8 cellular contexts compared by ENCODE assay signal in the genomic region with DNA sequence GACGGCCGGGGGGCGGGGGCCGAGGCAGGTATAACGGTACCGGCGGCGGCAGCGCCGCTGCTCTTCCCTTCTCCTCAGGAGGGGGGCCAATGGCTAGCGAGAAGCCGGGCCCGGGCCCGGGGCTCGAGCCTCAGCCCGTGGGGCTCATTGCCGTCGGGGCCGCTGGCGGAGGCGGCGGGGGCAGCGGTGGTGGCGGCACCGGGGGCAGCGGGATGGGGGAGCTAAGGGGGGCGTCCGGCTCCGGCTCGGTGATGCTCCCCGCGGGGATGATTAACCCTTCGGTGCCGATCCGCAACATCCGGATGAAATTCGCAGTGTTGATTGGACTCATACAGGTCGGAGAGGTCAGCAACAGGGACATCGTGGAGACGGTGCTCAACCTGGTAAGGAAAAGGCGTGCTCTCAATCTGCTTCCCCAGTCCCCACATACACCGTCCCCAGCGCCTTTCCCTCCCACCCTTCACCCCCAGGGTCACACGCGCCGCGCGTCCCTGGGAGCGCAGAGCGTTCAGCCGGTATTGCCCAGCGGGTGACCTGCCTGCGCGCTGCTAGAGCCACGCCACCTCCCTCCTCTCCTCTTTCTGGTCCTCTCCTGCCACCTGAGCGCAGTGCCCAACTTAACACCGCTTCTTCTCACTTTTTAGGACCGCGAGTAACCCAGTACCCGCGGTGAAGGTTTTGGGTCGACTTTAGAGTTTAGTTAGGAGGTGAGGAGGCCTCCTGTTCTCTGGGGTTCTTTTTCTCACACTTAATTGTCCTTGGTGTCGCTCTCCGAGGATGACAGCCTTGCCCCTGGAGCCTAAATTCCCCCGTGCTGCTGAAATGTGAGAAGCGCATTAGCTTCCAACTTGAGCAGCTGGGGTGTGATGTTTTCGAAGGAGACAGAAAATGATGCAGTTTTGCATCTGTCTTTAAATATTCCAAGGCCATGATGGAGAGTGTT. TPM values are rescaled to one million over a fixed set of nuclear protein-coding genes. Genes with fewer than 3 reads are reported as not detected.
DNase-seq lines count a peak whose midpoint lies in the region; ATAC-seq and TF ChIP-seq lines count a peak whose summit lies in the region.

No MANE protein-coding gene starts in this region.

- peak; percentile 17 for DNase-seq in activated naive CD4-positive, alpha-beta T cell treated with anti-CD3 and anti-CD28 coated beads for 36 hours
- DNase-seq in activated naive CD4-positive, alpha-beta T cell (lab: John Stamatoyannopoulos, UW), result no peak
- no peak for DNase-seq in central memory CD8-positive, alpha-beta T cell (ENCODE audit: low spot score in 2 of 2)
- DNase-seq in left lobe of liver (ENCODE audit: low spot score), result no peak
- peak; percentile 44 for DNase-seq in stomach
- DNase-seq in superior temporal gyrus (ENCODE audit: extremely low spot score), result no peak

- H3K4me3 ChIP-seq in OCI-LY3 (ENCODE audit: low read length) (peak overlapping the region; percentile 88), stomach (peak overlapping the region; percentile 91 to 99 (median 98))

- H3K36me3 Mint-ChIP-seq in activated naive CD4-positive, alpha-beta T cell treated with anti-CD3 and anti-CD28 coated beads for 36 hours (ENCODE audit: low read depth), result no peaks in the 10 kb centered on the region
- no peaks in the 10 kb centered on the region for H3K36me3 Mint-ChIP-seq in central memory CD8-positive, alpha-beta T cell (ENCODE audit: insufficient read depth)

- H3K4me1 ChIP-seq in OCI-LY3 (ENCODE audit: low read length), result peaks cover 34% of the 10 kb centered on the region
- H3K4me1 ChIP-seq in stomach, result peaks cover 20 to 49% (median 36%) of the 10 kb centered on the region in 4 donors

- intact Hi-C loops in activated naive CD4-positive, alpha-beta T cell treated with anti-CD3 and anti-CD28 coated beads for 36 hours (cut with micrococcal nuclease), result loop anchor here (1.0 to 10.0 kb wide), 5 partner anchors 222 to 1398 kb away; partner anchors contain the start of gene RFC3
- intact Hi-C loops in stomach (cut with DNase I; ENCODE audit: low total_unique reads), result no loop called here

- no peak for TF ChIP-seq POLR2A in stomach (IDR thresholded peaks at IDR 0.05)

- peak overlapping the region; percentile 63 for H2AFZ ChIP-seq in OCI-LY3 (ENCODE audit: low read depth, low read length)

- H3K27me3 Mint-ChIP-seq in activated naive CD4-positive, alpha-beta T cell treated with anti-CD3 and anti-CD28 coated beads for 36 hours (ENCODE audit: low read depth), result peaks cover 38% of the 10 kb centered on the region
- H3K27me3 Mint-ChIP-seq in central memory CD8-positive, alpha-beta T cell, result peaks cover 31% of the 10 kb centered on the region

- CTCF ChIA-PET in activated naive CD4-positive, alpha-beta T cell treated with anti-CD3 and anti-CD28 coated beads for 36 hours (lab: Charles Lee), result no interaction called here

- H3K4me3 Mint-ChIP-seq in activated naive CD4-positive, alpha-beta T cell treated with anti-CD3 and anti-CD28 coated beads for 36 hours, result peak overlapping the region; percentile 84
- peak overlapping the region; percentile 73 for H3K4me3 Mint-ChIP-seq in central memory CD8-positive, alpha-beta T cell

- TF ChIP-seq CTCF in OCI-LY3 (IDR thresholded peaks at IDR 0.05; ENCODE audit: low read depth, low read length), result no peak; the same call in 1 of the 2 replicates
- no peak for TF ChIP-seq CTCF in stomach (IDR thresholded peaks at IDR 0.05)

- peak; percentile 21 for ATAC-seq in HG02943 (IDR thresholded peaks at IDR 0.05; ENCODE audit: low read depth, unreplicated experiment)
- no peak for ATAC-seq in central memory CD8-positive, alpha-beta T cell (replicated peaks; ENCODE audit: extremely low read depth, poor library complexity, severe bottlenecking)
- peak; percentile 31 for ATAC-seq in left lobe of liver

- H3K36me3 ChIP-seq in OCI-LY3 (replicated peaks; ENCODE audit: low read depth, low read length), result no peaks in the 10 kb centered on the region
- H3K36me3 ChIP-seq in stomach, result no peaks in the 10 kb centered on the region

- H3K27me3 ChIP-seq in OCI-LY3 (ENCODE audit: low read depth, low read length), result peaks cover 15% of the 10 kb centered on the region
- peaks cover 0 to 11% (median 0%) of the 10 kb centered on the region in 3 donors for H3K27me3 ChIP-seq in stomach

- no peak overlapping the region for H3K27ac Mint-ChIP-seq in activated naive CD4-positive, alpha-beta T cell treated with anti-CD3 and anti-CD28 coated beads for 36 hours
- H3K27ac Mint-ChIP-seq in central memory CD8-positive, alpha-beta T cell (ENCODE audit: low read depth), result no peak overlapping the region

- H3K9me3 ChIP-seq in OCI-LY3 (ENCODE audit: insufficient read depth, low read length), result no peaks in the 10 kb centered on the region
- H3K9me3 ChIP-seq in stomach, result no peaks in the 10 kb centered on the region

- H3K9me3 Mint-ChIP-seq in activated naive CD4-positive, alpha-beta T cell treated with anti-CD3 and anti-CD28 coated beads for 36 hours, result no peaks in the 10 kb centered on the region
- H3K9me3 Mint-ChIP-seq in central memory CD8-positive, alpha-beta T cell, result no peaks in the 10 kb centered on the region

- peak overlapping the region; percentile 64 for H3K9ac ChIP-seq in OCI-LY3 (ENCODE audit: low read length)

- 2 to 5% (median 4%) methylated on average over 32 to 67 of the region's 67 CpGs for WGBS in stomach, 5 donors

- H3K27ac ChIP-seq in OCI-LY3 (ENCODE audit: low read length) (peak overlapping the region; percentile 27), stomach (peak overlapping the region; percentile 71 to 87 (median 87))

- peaks cover 22% of the 10 kb centered on the region for H3K4me1 Mint-ChIP-seq in activated naive CD4-positive, alpha-beta T cell treated with anti-CD3 and anti-CD28 coated beads for 36 hours (ENCODE audit: low read depth)
- peaks cover 11% of the 10 kb centered on the region for H3K4me1 Mint-ChIP-seq in central memory CD8-positive, alpha-beta T cell

- peak overlapping the region; percentile 86 for H3K4me2 ChIP-seq in OCI-LY3 (ENCODE audit: low read length)

- H3K79me2 ChIP-seq in OCI-LY3 (ENCODE audit: low read length), result peaks cover 14% of the 10 kb centered on the region

- H4K20me1 ChIP-seq in OCI-LY3 (ENCODE audit: insufficient read depth, low read length), result peaks cover 9% of the 10 kb centered on the region

- no peak for TF ChIP-seq EP300 in stomach (IDR thresholded peaks at IDR 0.05)

RNA-seq across cellular contexts. Expression of gene NBEA, which starts 0.9 kb away (rescaled TPM):
- under 1 TPM; 0.26 to 0.67 TPM for total RNA-seq in activated naive CD4-positive, alpha-beta T cell treated with anti-CD3 and anti-CD28 coated beads for 36 hours
- total RNA-seq in left lobe of liver, result 0.40 TPM
- total RNA-seq in stomach, result 10 to 100 TPM in 3 of 5 donors, 1 to 10 TPM in 2; 6.7 to 36.0 (median 14.3) TPM
- 1 to 10 TPM; 1.6 to 3.2 (median 2.7) TPM for polyA plus RNA-seq in stomach

Comparison
In these comparisons a context has a peak if more than half of its experiments do, and no peak if none do; other contexts are left out.
1. DNase-seq: peak in activated naive CD4-positive, alpha-beta T cell treated with anti-CD3 and anti-CD28 coated beads for 36 hours (single experiment) and stomach (single experiment); none in activated naive CD4-positive, alpha-beta T cell (0 of 4), central memory CD8-positive, alpha-beta T cell (0 of 2), left lobe of liver (single experiment) and superior temporal gyrus (single experiment).